In the genomic region with DNA sequence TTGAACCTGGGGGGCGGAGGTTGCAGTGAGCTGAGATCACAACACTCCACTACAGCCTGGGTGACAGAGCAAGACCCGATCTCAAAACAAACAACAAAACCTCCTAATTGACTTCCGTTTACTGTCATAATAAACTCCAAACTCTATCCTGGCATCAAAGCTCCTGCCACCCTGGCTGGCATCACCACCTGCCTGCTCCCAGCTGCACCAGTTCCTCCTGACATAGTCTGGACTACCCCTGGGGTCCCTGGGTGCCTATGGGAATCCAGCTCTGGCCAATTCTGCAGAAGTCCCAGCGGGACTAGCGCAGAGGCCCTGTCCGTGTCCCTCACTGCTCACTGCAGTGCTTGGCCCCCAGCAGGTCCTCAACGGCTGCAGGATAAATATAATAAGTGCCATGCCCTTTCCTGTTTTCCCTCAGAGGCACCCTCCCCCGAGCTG, we compare ENCODE assay signal across 8 cellular contexts. TPM values are rescaled to one million over a fixed set of nuclear protein-coding genes. Genes with fewer than 3 reads are reported as not detected.
DNase-seq lines count a peak whose midpoint lies in the region; ATAC-seq and TF ChIP-seq lines count a peak whose summit lies in the region.

No MANE protein-coding gene starts in this region.

- H3K27me3 Mint-ChIP-seq in stimulated activated naive CD8-positive, alpha-beta T cell treated with anti-CD3 and anti-CD28 coated beads, Interleukin-15, Interleukin-2, amounts not matched to agents 100 ng/mL and 50 ng/mL, for 24 hours, result no peaks in the 10 kb centered on the region

- no peaks in the 10 kb centered on the region for H3K9me3 Mint-ChIP-seq in stimulated activated naive CD8-positive, alpha-beta T cell treated with anti-CD3 and anti-CD28 coated beads, Interleukin-15, Interleukin-2, amounts not matched to agents 100 ng/mL and 50 ng/mL, for 24 hours

- peak overlapping the region; percentile 90 for H3K4me3 Mint-ChIP-seq in stimulated activated naive CD8-positive, alpha-beta T cell treated with anti-CD3 and anti-CD28 coated beads, Interleukin-15, Interleukin-2, amounts not matched to agents 100 ng/mL and 50 ng/mL, for 24 hours

- WGBS in lung, 2 donors, result 16 to 22% methylated on average over 8 of the region's 8 CpGs

- H3K27ac ChIP-seq in angular gyrus (ENCODE audit: low read depth, low read length), result peak overlapping the region; percentile 70
- H3K27ac ChIP-seq in lung (ENCODE audit: low read depth in 1 of 2, low read length in 1 of 2), result peak overlapping the region; percentile 51 to 88
- H3K27ac ChIP-seq in vagina, result peak overlapping the region; percentile 80

- no peak for ATAC-seq in stimulated activated naive CD8-positive, alpha-beta T cell treated with anti-CD3 and anti-CD28 coated beads, Interleukin-15, Interleukin-2, amounts not matched to agents 100 U/mL and 50 U/mL, for 24 hours
- ATAC-seq in lung (ENCODE audit: insufficient read depth, low FRiP score) (no peak), HG02981 (IDR thresholded peaks at IDR 0.05; ENCODE audit: unreplicated experiment) (no peak), left lobe of liver (no peak)

- peak overlapping the region; percentile 47 for H3K27ac Mint-ChIP-seq in stimulated activated naive CD8-positive, alpha-beta T cell treated with anti-CD3 and anti-CD28 coated beads, Interleukin-15, Interleukin-2, amounts not matched to agents 100 ng/mL and 50 ng/mL, for 24 hours

- no peaks in the 10 kb centered on the region for H3K9me3 ChIP-seq in lung (ENCODE audit: control insufficient read depth in 2 of 2, insufficient read depth in 1 of 2, low read length in 1 of 2)
- H3K9me3 ChIP-seq in vagina, result no peaks in the 10 kb centered on the region

- no peak for DNase-seq in stimulated activated naive CD8-positive, alpha-beta T cell treated with anti-CD3 and anti-CD28 coated beads, Interleukin-15, Interleukin-2, amounts not matched to agents 100 U/mL and 50 U/mL, for 24 hours
- DNase-seq in lung (ENCODE audit: low spot score) (no peak), vagina (ENCODE audit: extremely low spot score in 2 of 2) (no peak), NCI-H2196 treated with DMSO at 0.1 percent for 48 hours (lab: John Stamatoyannopoulos, UW; ENCODE audit: unreplicated experiment) (no peak), left lobe of liver (ENCODE audit: low spot score) (no peak)

- H3K4me3 ChIP-seq in lung, result no peak overlapping the region
- H3K4me3 ChIP-seq in vagina, result peak overlapping the region; percentile 88 to 91

- TF ChIP-seq CTCF in lung (IDR thresholded peaks at IDR 0.05; ENCODE audit: control extremely low read depth, extremely low read depth) (no peak), vagina (IDR thresholded peaks at IDR 0.05) (no peak)

- H3K4me1 ChIP-seq in lung (ENCODE audit: control insufficient read depth in 2 of 2, insufficient read depth in 2 of 2, low read length in 2 of 2), result peaks cover 8 to 33% of the 10 kb centered on the region in 2 donors
- H3K4me1 ChIP-seq in vagina, result peaks cover 56% of the 10 kb centered on the region

- no peak for TF ChIP-seq POLR2A in vagina (IDR thresholded peaks at IDR 0.05)

- H3K36me3 Mint-ChIP-seq in stimulated activated naive CD8-positive, alpha-beta T cell treated with anti-CD3 and anti-CD28 coated beads, Interleukin-15, Interleukin-2, amounts not matched to agents 100 ng/mL and 50 ng/mL, for 24 hours (ENCODE audit: low read depth), result peaks cover 9% of the 10 kb centered on the region

- H3K4me1 Mint-ChIP-seq in stimulated activated naive CD8-positive, alpha-beta T cell treated with anti-CD3 and anti-CD28 coated beads, Interleukin-15, Interleukin-2, amounts not matched to agents 100 ng/mL and 50 ng/mL, for 24 hours (ENCODE audit: low read depth), result peaks cover 16% of the 10 kb centered on the region

- intact Hi-C loops in vagina (cut with DNase I), result loop anchor here (10.0 kb wide), 1 partner anchor 892 kb away; a partner anchor contains a TSS

- H3K27me3 ChIP-seq in lung (ENCODE audit: control insufficient read depth, insufficient read depth), result no peaks in the 10 kb centered on the region
- no peaks in the 10 kb centered on the region for H3K27me3 ChIP-seq in vagina

- H3K36me3 ChIP-seq in lung (ENCODE audit: control insufficient read depth in 2 of 2, insufficient read depth in 2 of 2, low read length in 2 of 2), result peaks cover 0 to 7% of the 10 kb centered on the region in 2 donors
- H3K36me3 ChIP-seq in vagina, result peaks cover 0 to 20% of the 10 kb centered on the region in 2 donors

RNA-seq across cellular contexts. Expression of a gene that starts 0.7 kb away (rescaled TPM):
- total RNA-seq in lung (10 to 100 TPM; 19.3 to 37.8 TPM), vagina (28.5 TPM), left lobe of liver (109 TPM)
- polyA plus RNA-seq in lung, result 10 to 100 TPM; 20.4 to 43.5 TPM

RNA-seq across cellular contexts. Expression of a gene that starts 0.9 kb away (rescaled TPM):
- total RNA-seq in lung (100 to 1,000 TPM in 1 of 2 donors, 10 to 100 TPM in 1; 93.4 to 146 TPM), vagina (78.6 TPM), left lobe of liver (117 TPM)
- 10 to 100 TPM; 36.5 to 51.9 TPM for polyA plus RNA-seq in lung

RNA-seq across cellular contexts. Expression of a gene that starts 20.2 kb away (rescaled TPM):
- total RNA-seq in lung, result 100 to 1,000 TPM; 142 to 468 TPM
- polyA plus RNA-seq in lung, result 100 to 1,000 TPM; 192 to 297 TPM
- total RNA-seq in vagina, result 44.7 TPM
- 334 TPM for total RNA-seq in left lobe of liver

RNA-seq across cellular contexts. Expression of a gene that starts 27.3 kb away (rescaled TPM):
- total RNA-seq in lung, result 1 to 10 TPM in 1 of 2 donors, under 1 TPM in 1; 0.71 to 1.3 TPM
- polyA plus RNA-seq in lung, result under 1 TPM; 0.12 to 0.34 TPM
- total RNA-seq in vagina, result not detected
- total RNA-seq in left lobe of liver, result 8.5 TPM

RNA-seq across cellular contexts. Expression of a gene that starts 37.3 kb away (rescaled TPM):
- total RNA-seq in lung (10 to 100 TPM; 13.9 to 49.8 TPM), vagina (51.8 TPM), left lobe of liver (29.9 TPM)
- 10 to 100 TPM; 29.1 to 42.8 TPM for polyA plus RNA-seq in lung
